In the genomic region with DNA sequence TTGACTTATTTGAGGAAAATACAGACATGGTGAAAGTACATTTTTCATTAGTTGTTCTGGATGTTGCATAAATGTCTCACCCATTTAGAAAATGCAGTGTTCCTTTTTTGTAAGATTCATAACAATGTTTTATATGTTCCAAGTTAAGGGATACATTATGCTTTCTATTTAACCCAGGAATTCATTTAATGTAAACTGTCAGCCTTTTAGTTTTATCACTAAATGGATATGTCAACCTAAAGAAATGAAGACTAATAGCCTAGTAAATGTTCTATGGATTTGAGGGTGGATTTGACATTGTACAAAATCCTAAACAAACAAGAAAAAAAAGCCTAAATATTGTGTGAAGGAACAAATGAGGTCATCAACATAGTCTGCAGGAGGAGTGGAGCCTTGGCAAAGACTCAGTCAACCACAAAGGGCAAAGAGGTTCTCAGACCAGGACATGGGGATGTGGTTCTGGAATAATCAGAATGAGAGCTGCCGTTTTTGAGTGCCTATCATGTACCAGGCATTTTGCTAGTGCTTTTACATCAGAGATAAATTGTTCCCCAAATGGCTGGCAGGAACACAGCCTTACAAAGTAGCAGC, we compare ENCODE assay signal across 20 cellular contexts. TPM values are rescaled to one million over a fixed set of nuclear protein-coding genes. Genes with fewer than 3 reads are reported as not detected.
DNase-seq lines count a peak whose midpoint lies in the region; ATAC-seq and TF ChIP-seq lines count a peak whose summit lies in the region.
"Had no signal": no experiment of that assay in that cellular context is flagged by ENCODE, and none has a peak within 500 bp of the region (broad histone marks: within the 10 kb centered on the region; RNA-seq: fewer than 3 reads in every experiment).

No MANE protein-coding gene starts in this region.

- ATAC-seq in RWPE2 (ENCODE audit: low read depth) (0 out of 3 replicates have a peak, but pooled peaks have one; percentile 21), HG03520 (IDR thresholded peaks at IDR 0.05; ENCODE audit: unreplicated experiment) (no peak)
- ATAC-seq: T-cell had no signal

- H3K36me3 ChIP-seq in HEK293 (ENCODE audit: control insufficient read depth in 2 of 2, insufficient read depth in 1 of 2, low read length in 2 of 2) (no peaks in the 10 kb centered on the region), RWPE2 (ENCODE audit: low read depth) (no peaks in the 10 kb centered on the region), skeletal muscle satellite cell (ENCODE audit: insufficient read depth, low read length) (no peaks in the 10 kb centered on the region)
- H3K36me3 ChIP-seq: esophagus squamous epithelium had no signal

- H3K9me3 ChIP-seq in HEK293 (ENCODE audit: control insufficient read depth, insufficient read depth, low read depth, low read length), result no peaks in the 10 kb centered on the region
- H3K9me3 ChIP-seq in RWPE2 (ENCODE audit: severe bottlenecking), result peaks cover 2% of the 10 kb centered on the region
- no peaks in the 10 kb centered on the region for H3K9me3 ChIP-seq in skeletal muscle satellite cell (replicated peaks; ENCODE audit: low read length)
- H3K9me3 ChIP-seq: esophagus squamous epithelium had no signal

- H3K4me3 ChIP-seq in HEK293 (ENCODE audit: low read depth, low read length), result no peak overlapping the region
- H3K4me3 ChIP-seq in RWPE2 (ENCODE audit: severe bottlenecking), result no peak overlapping the region
- no peak overlapping the region for H3K4me3 ChIP-seq in fibroblast of mammary gland (ENCODE audit: control insufficient read depth, low read depth, low read length)
- no peak overlapping the region for H3K4me3 ChIP-seq in skeletal muscle satellite cell (ENCODE audit: low read length)
- H3K4me3 ChIP-seq: esophagus squamous epithelium had no signal

- H3K27ac ChIP-seq in HEK293 (ENCODE audit: extremely low read depth, low read depth, low read length), result no peak overlapping the region
- H3K27ac ChIP-seq in RWPE2 (ENCODE audit: poor library complexity, severe bottlenecking), result no peak overlapping the region
- H3K27ac ChIP-seq: C4-2B, esophagus squamous epithelium had no signal

- no peak overlapping the region for H3K9ac ChIP-seq in skeletal muscle satellite cell (ENCODE audit: low read depth, low read length)

- TF ChIP-seq CTCF in HEK293 (tag by site-specific recombination; IDR thresholded peaks at IDR 0.05), result no peak
- TF ChIP-seq CTCF in RWPE2 (IDR thresholded peaks at IDR 0.05; ENCODE audit: poor library complexity, severe bottlenecking), result no peak
- TF ChIP-seq CTCF in fibroblast of mammary gland (conservative IDR thresholded peaks at IDR 0.05; ENCODE audit: control insufficient read depth, insufficient read depth, low read depth, low read length), result no peak

- DNase-seq in RWPE2 (ENCODE audit: low spot score), result no peak
- DNase-seq in fibroblast of mammary gland (ENCODE audit: low read depth), result peak; percentile 71
- DNase-seq in DMS79 (lab: John Stamatoyannopoulos, UW), result no peak
- DNase-seq in activated CD8-positive, alpha-beta memory T cell treated with anti-CD3 and anti-CD28 coated beads for 24 hours, result no peak
- DNase-seq: activated B cell treated with CpG ODN at 0.5 μM for 24 hours; activated effector memory CD4-positive, alpha-beta T cell treated with anti-CD3 and anti-CD28 coated beads, Interleukin-2, amount 50 U/mL, for 16 hours; anterior cingulate cortex; DMS79 treated with DMSO at 0.1 percent for 48 hours; esophagus squamous epithelium; NCI-H187 treated with DMSO at 0.1 percent for 48 hours; NCI-H748 treated with DMSO at 0.1 percent for 48 hours; retina; T-cell had no signal

- CTCF ChIA-PET in HEK293 (lab: Yijun Ruan, JAX), result no interaction called here

- peak overlapping the region; percentile 1 for H3K4me2 ChIP-seq in skeletal muscle satellite cell (ENCODE audit: low read length)

- POLR2A ChIA-PET in HEK293 (lab: Yijun Ruan, JAX), result no interaction called here

- H3K27me3 ChIP-seq in RWPE2 (ENCODE audit: insufficient read depth, poor library complexity, severe bottlenecking), result no peaks in the 10 kb centered on the region
- H3K27me3 ChIP-seq in skeletal muscle satellite cell (ENCODE audit: control insufficient read depth, insufficient read depth, low read length), result no peaks in the 10 kb centered on the region
- H3K27me3 ChIP-seq: esophagus squamous epithelium had no signal

- H3K4me1 ChIP-seq in HEK293 (ENCODE audit: control insufficient read depth, insufficient read depth, low read length), result no peaks in the 10 kb centered on the region
- H3K4me1 ChIP-seq in RWPE2 (ENCODE audit: insufficient read depth, poor library complexity, severe bottlenecking), result no peaks in the 10 kb centered on the region
- H3K4me1 ChIP-seq in skeletal muscle satellite cell (ENCODE audit: control insufficient read depth, insufficient read depth, low read length), result peaks cover 9% of the 10 kb centered on the region
- H3K4me1 ChIP-seq: esophagus squamous epithelium had no signal

TF ChIP-seq in HEK293, 187 proteins besides CTCF, POLR2A, EP300 and RAD21 (continues in another document):
- TF ChIP-seq, protein P1, sequence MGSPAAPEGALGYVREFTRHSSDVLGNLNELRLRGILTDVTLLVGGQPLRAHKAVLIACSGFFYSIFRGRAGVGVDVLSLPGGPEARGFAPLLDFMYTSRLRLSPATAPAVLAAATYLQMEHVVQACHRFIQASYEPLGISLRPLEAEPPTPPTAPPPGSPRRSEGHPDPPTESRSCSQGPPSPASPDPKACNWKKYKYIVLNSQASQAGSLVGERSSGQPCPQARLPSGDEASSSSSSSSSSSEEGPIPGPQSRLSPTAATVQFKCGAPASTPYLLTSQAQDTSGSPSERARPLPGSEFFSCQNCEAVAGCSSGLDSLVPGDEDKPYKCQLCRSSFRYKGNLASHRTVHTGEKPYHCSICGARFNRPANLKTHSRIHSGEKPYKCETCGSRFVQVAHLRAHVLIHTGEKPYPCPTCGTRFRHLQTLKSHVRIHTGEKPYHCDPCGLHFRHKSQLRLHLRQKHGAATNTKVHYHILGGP (tag by site-specific recombination; IDR thresholded peaks at IDR 0.05), result peak; percentile 92
- TF ChIP-seq ZNF16 (tag by site-specific recombination; IDR thresholded peaks at IDR 0.05; ENCODE audit: low read depth) (no peak), OSR2 (tag by site-specific recombination; IDR thresholded peaks at IDR 0.05) (no peak), MZF1 (tag by site-specific recombination; IDR thresholded peaks at IDR 0.05; ENCODE audit: borderline replicate concordance) (no peak), ZNF473 (tag by site-specific recombination; IDR thresholded peaks at IDR 0.05) (no peak), ZEB2 (tag by site-specific recombination; IDR thresholded peaks at IDR 0.05) (no peak), ZNF221 (tag by site-specific recombination; IDR thresholded peaks at IDR 0.05; ENCODE audit: borderline replicate concordance) (no peak), ZNF223 (tag by site-specific recombination; IDR thresholded peaks at IDR 0.05) (no peak), ZNF302 (tag by site-specific recombination; IDR thresholded peaks at IDR 0.05; ENCODE audit: low read depth) (no peak), FEZF1 (tag by site-specific recombination; IDR thresholded peaks at IDR 0.05) (peak; percentile 48), ZNF701 (tag by site-specific recombination; IDR thresholded peaks at IDR 0.05) (no peak), MEIS1 (CRISPR knock-in tag; IDR thresholded peaks at IDR 0.05; ENCODE audit: borderline replicate concordance) (peak; percentile 41; the same call in 1 of the 2 replicates), ZNF239 (tag by site-specific recombination; IDR thresholded peaks at IDR 0.05) (no peak), ZNF623 (tag by site-specific recombination; IDR thresholded peaks at IDR 0.05) (no peak)
- TF ChIP-seq, protein P2, sequence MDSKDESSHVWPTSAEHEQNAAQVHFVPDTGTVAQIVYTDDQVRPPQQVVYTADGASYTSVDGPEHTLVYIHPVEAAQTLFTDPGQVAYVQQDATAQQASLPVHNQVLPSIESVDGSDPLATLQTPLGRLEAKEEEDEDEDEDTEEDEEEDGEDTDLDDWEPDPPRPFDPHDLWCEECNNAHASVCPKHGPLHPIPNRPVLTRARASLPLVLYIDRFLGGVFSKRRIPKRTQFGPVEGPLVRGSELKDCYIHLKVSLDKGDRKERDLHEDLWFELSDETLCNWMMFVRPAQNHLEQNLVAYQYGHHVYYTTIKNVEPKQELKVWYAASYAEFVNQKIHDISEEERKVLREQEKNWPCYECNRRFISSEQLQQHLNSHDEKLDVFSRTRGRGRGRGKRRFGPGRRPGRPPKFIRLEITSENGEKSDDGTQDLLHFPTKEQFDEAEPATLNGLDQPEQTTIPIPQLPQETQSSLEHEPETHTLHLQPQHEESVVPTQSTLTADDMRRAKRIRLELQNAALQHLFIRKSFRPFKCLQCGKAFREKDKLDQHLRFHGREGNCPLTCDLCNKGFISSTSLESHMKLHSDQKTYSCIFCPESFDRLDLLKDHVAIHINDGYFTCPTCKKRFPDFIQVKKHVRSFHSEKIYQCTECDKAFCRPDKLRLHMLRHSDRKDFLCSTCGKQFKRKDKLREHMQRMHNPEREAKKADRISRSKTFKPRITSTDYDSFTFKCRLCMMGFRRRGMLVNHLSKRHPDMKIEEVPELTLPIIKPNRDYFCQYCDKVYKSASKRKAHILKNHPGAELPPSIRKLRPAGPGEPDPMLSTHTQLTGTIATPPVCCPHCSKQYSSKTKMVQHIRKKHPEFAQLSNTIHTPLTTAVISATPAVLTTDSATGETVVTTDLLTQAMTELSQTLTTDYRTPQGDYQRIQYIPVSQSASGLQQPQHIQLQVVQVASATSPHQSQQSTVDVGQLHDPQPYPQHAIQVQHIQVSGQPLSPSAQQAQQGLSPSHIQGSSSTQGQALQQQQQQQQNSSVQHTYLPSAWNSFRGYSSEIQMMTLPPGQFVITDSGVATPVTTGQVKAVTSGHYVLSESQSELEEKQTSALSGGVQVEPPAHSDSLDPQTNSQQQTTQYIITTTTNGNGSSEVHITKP (tag by site-specific recombination; IDR thresholded peaks at IDR 0.05), result 0 out of 2 replicates have a peak, but pooled peaks have one; percentile 10
- TF ChIP-seq, protein P3, sequence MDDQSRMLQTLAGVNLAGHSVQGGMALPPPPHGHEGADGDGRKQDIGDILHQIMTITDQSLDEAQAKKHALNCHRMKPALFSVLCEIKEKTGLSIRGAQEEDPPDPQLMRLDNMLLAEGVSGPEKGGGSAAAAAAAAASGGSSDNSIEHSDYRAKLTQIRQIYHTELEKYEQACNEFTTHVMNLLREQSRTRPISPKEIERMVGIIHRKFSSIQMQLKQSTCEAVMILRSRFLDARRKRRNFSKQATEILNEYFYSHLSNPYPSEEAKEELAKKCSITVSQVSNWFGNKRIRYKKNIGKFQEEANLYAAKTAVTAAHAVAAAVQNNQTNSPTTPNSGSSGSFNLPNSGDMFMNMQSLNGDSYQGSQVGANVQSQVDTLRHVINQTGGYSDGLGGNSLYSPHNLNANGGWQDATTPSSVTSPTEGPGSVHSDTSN (CRISPR knock-in tag; IDR thresholded peaks at IDR 0.05), result no peak

RNA-seq across cellular contexts. Expression of a gene that starts 8.8 kb away (rescaled TPM):
- total RNA-seq in skeletal muscle satellite cell (2012; rRNA removed), result not detected in 2 replicates
- total RNA-seq: activated B cell treated with CpG ODN at 0.5 μM for 24 hours; activated CD8-positive, alpha-beta memory T cell treated with anti-CD3 and anti-CD28 coated beads for 36 hours; dermis microvascular lymphatic vessel endothelial cell; esophagus squamous epithelium; T-cell; temporal lobe had no signal

RNA-seq across cellular contexts. Expression of a gene that starts 57.6 kb away (rescaled TPM):
- 0.25 and 0.44 TPM in 2 replicates for total RNA-seq in skeletal muscle satellite cell (2012; rRNA removed)
- total RNA-seq: activated B cell treated with CpG ODN at 0.5 μM for 24 hours; activated CD8-positive, alpha-beta memory T cell treated with anti-CD3 and anti-CD28 coated beads for 36 hours had no signal
